In genomic region chr1:212914110-212914509, GRCh38 we compare ENCODE assay signal across 1 cellular context. TPM values are rescaled to one million over a fixed set of nuclear protein-coding genes. Genes with fewer than 3 reads are reported as not detected.
"Had no signal": no experiment of that assay in that cellular context is flagged by ENCODE, and none has a peak within 500 bp of the region (broad histone marks: within the 10 kb centered on the region; RNA-seq: fewer than 3 reads in every experiment).

No MANE protein-coding gene starts in this region.

RNA-seq across cellular contexts. Expression of gene VASH2, which starts 36.2 kb away (rescaled TPM):
- polyA plus RNA-seq: naive thymus-derived CD4-positive, alpha-beta T cell had no signal
